22 cellular contexts compared by ENCODE assay signal in genomic region chr10:132028706-132029105, GRCh38.
"Had no signal": no experiment of that assay in that cellular context is flagged by ENCODE, and none has a peak within 500 bp of the region (broad histone marks: within the 10 kb centered on the region; RNA-seq: fewer than 3 reads in every experiment).

No MANE protein-coding gene starts in this region.

- H3K4me2 ChIP-seq: KMS-11 had no signal

- H3K9ac ChIP-seq: KMS-11 had no signal

- H3K27ac ChIP-seq: KMS-11, RWPE1 had no signal

- DNase-seq: IMR-90; Kasumi-1; MM.1S; NCI-H1092 treated with DMSO at 0.1 percent for 48 hours; NCI-H1436; NCI-H187; NCI-H2029; NCI-H2081 treated with DMSO at 0.1 percent for 48 hours; NCI-H2227 treated with DMSO at 0.1 percent for 48 hours; NCI-H510A; NCI-H524 treated with DMSO at 0.1 percent for 48 hours; NCI-H69; NCI-H774; NK-92 treated with Interleukin-12 subunit alpha and Interleukin-12 subunit beta, amount 100 ng/mL, for 24 hours; PC-3; SHP77 had no signal

- ATAC-seq: HepG2, K562, Panc1, PC-3, SK-N-SH treated with all-trans-retinoic acid at 6 μM for 48 hours had no signal

- H3K4me3 ChIP-seq: K562 had no signal
